Comparison of ENCODE assay signal across 1 cellular context in the genomic region with DNA sequence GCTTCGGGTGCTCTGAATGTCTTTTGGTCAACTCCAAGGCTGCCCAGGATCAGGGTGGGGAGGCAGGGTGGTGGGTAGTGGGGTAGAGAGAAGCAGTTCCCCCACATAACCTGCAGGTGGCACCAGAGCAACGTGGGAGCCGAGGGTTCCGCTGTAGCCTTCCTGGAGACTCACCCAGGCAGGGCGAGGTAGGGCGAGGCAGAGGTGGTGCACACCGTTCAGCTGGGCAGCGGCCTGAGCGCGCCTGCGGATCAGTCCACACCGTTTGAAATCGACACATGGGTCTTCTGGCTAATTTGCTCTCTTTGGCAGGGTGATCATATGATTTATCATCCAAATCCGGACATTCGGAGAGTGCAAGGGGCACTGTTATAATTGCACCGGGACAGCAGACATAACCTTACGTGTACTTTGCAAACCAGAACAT.
TF ChIP-seq lines count a peak whose summit lies in the region.

No MANE protein-coding gene starts in this region.

TF ChIP-seq in HEK293, 187 proteins besides CTCF, POLR2A, EP300 and RAD21 (continued from another document):
- TF ChIP-seq ZNF658 (tag by site-specific recombination; IDR thresholded peaks at IDR 0.05) = no peak
- peak; percentile 91 for TF ChIP-seq ZNF654 (tag by site-specific recombination; IDR thresholded peaks at IDR 0.05; ENCODE audit: low read depth)
- TF ChIP-seq KLF8 (tag by site-specific recombination; IDR thresholded peaks at IDR 0.05) = peak; percentile 47; the same call in 1 of the 2 replicates
- TF ChIP-seq ZNF274 (IDR thresholded peaks at IDR 0.05; ENCODE audit: low read length) = no peak
- no peak for TF ChIP-seq ZNF274 (tag by site-specific recombination; IDR thresholded peaks at IDR 0.05; ENCODE audit: borderline replicate concordance)
- TF ChIP-seq ZBTB8A (tag by site-specific recombination; IDR thresholded peaks at IDR 0.05) = no peak
- no peak for TF ChIP-seq ZFHX2 (tag by site-specific recombination; conservative IDR thresholded peaks at IDR 0.05)
- TF ChIP-seq, protein P1, sequence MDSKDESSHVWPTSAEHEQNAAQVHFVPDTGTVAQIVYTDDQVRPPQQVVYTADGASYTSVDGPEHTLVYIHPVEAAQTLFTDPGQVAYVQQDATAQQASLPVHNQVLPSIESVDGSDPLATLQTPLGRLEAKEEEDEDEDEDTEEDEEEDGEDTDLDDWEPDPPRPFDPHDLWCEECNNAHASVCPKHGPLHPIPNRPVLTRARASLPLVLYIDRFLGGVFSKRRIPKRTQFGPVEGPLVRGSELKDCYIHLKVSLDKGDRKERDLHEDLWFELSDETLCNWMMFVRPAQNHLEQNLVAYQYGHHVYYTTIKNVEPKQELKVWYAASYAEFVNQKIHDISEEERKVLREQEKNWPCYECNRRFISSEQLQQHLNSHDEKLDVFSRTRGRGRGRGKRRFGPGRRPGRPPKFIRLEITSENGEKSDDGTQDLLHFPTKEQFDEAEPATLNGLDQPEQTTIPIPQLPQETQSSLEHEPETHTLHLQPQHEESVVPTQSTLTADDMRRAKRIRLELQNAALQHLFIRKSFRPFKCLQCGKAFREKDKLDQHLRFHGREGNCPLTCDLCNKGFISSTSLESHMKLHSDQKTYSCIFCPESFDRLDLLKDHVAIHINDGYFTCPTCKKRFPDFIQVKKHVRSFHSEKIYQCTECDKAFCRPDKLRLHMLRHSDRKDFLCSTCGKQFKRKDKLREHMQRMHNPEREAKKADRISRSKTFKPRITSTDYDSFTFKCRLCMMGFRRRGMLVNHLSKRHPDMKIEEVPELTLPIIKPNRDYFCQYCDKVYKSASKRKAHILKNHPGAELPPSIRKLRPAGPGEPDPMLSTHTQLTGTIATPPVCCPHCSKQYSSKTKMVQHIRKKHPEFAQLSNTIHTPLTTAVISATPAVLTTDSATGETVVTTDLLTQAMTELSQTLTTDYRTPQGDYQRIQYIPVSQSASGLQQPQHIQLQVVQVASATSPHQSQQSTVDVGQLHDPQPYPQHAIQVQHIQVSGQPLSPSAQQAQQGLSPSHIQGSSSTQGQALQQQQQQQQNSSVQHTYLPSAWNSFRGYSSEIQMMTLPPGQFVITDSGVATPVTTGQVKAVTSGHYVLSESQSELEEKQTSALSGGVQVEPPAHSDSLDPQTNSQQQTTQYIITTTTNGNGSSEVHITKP (tag by site-specific recombination; IDR thresholded peaks at IDR 0.05) = no peak
- TF ChIP-seq ZNF223 (tag by site-specific recombination; IDR thresholded peaks at IDR 0.05) = no peak
- TF ChIP-seq ZNF670 (tag by site-specific recombination; IDR thresholded peaks at IDR 0.05; ENCODE audit: low read depth) = no peak
- no peak for TF ChIP-seq ZNF530 (tag by site-specific recombination; IDR thresholded peaks at IDR 0.05; ENCODE audit: low read depth)
